In the genomic region with DNA sequence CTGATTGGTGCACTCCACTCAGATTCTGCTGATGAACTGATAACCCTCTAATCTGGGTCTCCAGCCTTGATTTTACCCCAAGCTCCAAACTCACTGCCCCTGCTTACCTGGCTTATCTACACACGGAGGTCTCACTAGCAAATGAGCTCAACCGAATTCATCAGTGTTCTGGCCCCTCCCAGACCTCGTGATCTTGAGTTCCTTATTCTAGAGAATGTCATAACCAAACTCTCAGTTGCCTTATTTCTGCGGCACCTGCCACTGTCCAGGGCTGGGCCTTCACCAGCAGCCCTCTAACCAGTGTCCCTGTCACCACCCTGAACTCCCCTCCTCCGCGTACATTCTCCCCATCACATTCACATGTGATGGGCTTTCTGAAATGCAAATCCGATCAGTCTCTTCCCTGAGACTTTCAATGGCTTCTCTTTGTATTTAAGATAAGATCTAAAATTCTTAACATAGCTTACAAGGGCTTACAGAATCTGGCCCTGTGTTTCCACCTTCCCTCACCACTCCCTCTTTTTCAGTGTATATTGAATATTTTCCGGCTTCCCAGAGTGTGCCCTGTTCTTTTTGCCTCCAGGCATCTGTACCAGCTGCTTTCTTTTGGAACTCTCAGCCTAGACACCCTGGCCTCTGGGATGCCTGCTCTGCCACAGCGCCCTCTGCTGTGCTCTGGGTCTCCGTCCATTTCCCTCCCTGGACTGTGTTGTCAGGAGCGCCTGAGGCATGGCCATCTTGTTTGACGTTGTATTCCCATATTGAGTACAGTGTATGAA, we compare ENCODE assay signal across 8 cellular contexts. TPM values are rescaled to one million over a fixed set of nuclear protein-coding genes. Genes with fewer than 3 reads are reported as not detected.
DNase-seq lines count a peak whose midpoint lies in the region; ATAC-seq and TF ChIP-seq lines count a peak whose summit lies in the region.

No MANE protein-coding gene starts in this region.

- no peaks in the 10 kb centered on the region for H3K27me3 ChIP-seq in SJCRH30
- no peaks in the 10 kb centered on the region for H3K27me3 ChIP-seq in adrenal gland

- ATAC-seq in GM19324 (IDR thresholded peaks at IDR 0.05; ENCODE audit: low FRiP score, unreplicated experiment) (peak; percentile 58), HG03280 (IDR thresholded peaks at IDR 0.05; ENCODE audit: unreplicated experiment) (peak; percentile 62)

- peak; percentile 33 to 69 (median 58) for TF ChIP-seq CTCF in adrenal gland (IDR thresholded peaks at IDR 0.05)

- WGBS in adrenal gland, 4 donors, result 79 to 90% (median 84%) methylated on average over 11 to 12 of the region's 12 CpGs

- H3K36me3 ChIP-seq in SJCRH30 (peaks cover 34% of the 10 kb centered on the region), adrenal gland (replicated peaks in 1 of 2) (peaks cover 0 to 2% of the 10 kb centered on the region in 2 donors)

- intact Hi-C loops in adrenal gland (cut with DNase I), result no loop called here

- H3K4me1 ChIP-seq in SJCRH30, result peaks cover 23% of the 10 kb centered on the region
- peaks cover 0 to 10% of the 10 kb centered on the region in 2 donors for H3K4me1 ChIP-seq in adrenal gland (replicated peaks in 1 of 2)

- H3K4me3 ChIP-seq in SJCRH30, result no peak overlapping the region
- no peak overlapping the region for H3K4me3 ChIP-seq in adrenal gland

- no peak overlapping the region for H3K27ac ChIP-seq in SJCRH30
- no peak overlapping the region for H3K27ac ChIP-seq in adrenal gland

- no peak for TF ChIP-seq POLR2A in adrenal gland (IDR thresholded peaks at IDR 0.05)

- peak; percentile 72 for DNase-seq in COLO829 (ENCODE audit: low spot score)
- peak; percentile 92 to 96 for DNase-seq in SJCRH30
- DNase-seq in adrenal gland, result peak; percentile 42 to 86 (median 62)
- peak; percentile 64 for DNase-seq in iPS-NIHi11 (ENCODE audit: low spot score)
- peak; percentile 41 for DNase-seq in stimulated activated CD4-positive, alpha-beta T cell treated with anti-CD3 and anti-CD28 coated beads, Interleukin-4, amount 100 ng/mL, for 1 hour
- no peak for DNase-seq in NCI-H1436 treated with DMSO at 0.1 percent for 48 hours (lab: John Stamatoyannopoulos, UW)

- H3K9me3 ChIP-seq in SJCRH30 (replicated peaks) (no peaks in the 10 kb centered on the region), adrenal gland (replicated peaks in 1 of 3) (no peaks in the 10 kb centered on the region)

RNA-seq across cellular contexts. Expression of a gene that starts 31.1 kb away (rescaled TPM):
- total RNA-seq in SJCRH30 (2014; rRNA removed; shearing (Covaris generic)), result 130 and 137 TPM in 2 replicates
- total RNA-seq in adrenal gland, result 10 to 100 TPM; 19.3 to 43.7 (median 29.9) TPM
- 10 to 100 TPM; 13.0 to 29.9 (median 15.9) TPM for polyA plus RNA-seq in adrenal gland
